ENCODE assay signal across 1 cellular context in the genomic region with DNA sequence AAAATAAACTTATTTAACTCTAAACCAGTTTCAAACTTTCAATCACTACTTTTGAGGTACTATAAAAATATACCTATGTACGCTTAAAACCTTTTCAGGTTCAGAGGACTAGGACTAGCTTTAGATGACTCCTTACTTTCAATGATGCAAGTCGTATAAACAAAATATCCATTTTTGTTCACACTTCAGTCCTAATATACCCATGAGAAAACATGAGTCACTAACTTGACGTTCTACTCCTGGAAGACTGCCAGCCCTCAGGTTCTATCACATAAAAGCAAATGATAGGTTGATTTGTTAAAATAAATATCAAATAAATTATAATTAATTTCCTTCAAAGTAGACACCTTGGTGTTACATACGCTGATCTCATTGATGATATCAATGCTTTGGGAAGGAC.
TF ChIP-seq lines count a peak whose summit lies in the region.

No MANE protein-coding gene starts in this region.

TF ChIP-seq in IMR-90, 13 proteins besides CTCF, POLR2A, EP300 and RAD21 (continued from another document):
- TF ChIP-seq RCOR1 (IDR thresholded peaks at IDR 0.05; ENCODE audit: insufficient replicate concordance, low read length): no peak
- peak; percentile 64 for TF ChIP-seq CEBPB (IDR thresholded peaks at IDR 0.05; ENCODE audit: low read depth, low read length)
- TF ChIP-seq NFE2L2 (IDR thresholded peaks at IDR 0.05; ENCODE audit: low read depth, low read length): no peak
- TF ChIP-seq MAZ (IDR thresholded peaks at IDR 0.05; ENCODE audit: borderline replicate concordance, low read depth, low read length): no peak
